In genomic region chr20:38673261-38673660, GRCh38 we compare ENCODE assay signal across 10 cellular contexts. TPM values are rescaled to one million over a fixed set of nuclear protein-coding genes. Genes with fewer than 3 reads are reported as not detected.
DNase-seq lines count a peak whose midpoint lies in the region; ATAC-seq and TF ChIP-seq lines count a peak whose summit lies in the region.
"Had no signal": no experiment of that assay in that cellular context is flagged by ENCODE, and none has a peak within 500 bp of the region (broad histone marks: within the 10 kb centered on the region; RNA-seq: fewer than 3 reads in every experiment).

No MANE protein-coding gene starts in this region.

- H3F3A ChIP-seq in smooth muscle cell (ENCODE audit: low read depth): no peaks in the 10 kb centered on the region

- POLR2A ChIA-PET in activated CD4-positive, alpha-beta memory T cell treated with anti-CD3 and anti-CD28 coated beads for 36 hours (lab: Charles Lee): no interaction called here

- no peak overlapping the region for H3K27ac ChIP-seq in smooth muscle cell (ENCODE audit: low read depth)
- no peak overlapping the region for H3K27ac ChIP-seq in adrenal gland

- no peaks in the 10 kb centered on the region for H3K36me3 Mint-ChIP-seq in activated T-cell treated with anti-CD3 and anti-CD28 coated beads, Interleukin-2, amount 50 U/mL, for 72 hours (ENCODE audit: insufficient read depth in 2 of 2)
- H3K36me3 Mint-ChIP-seq in activated CD4-positive, alpha-beta memory T cell treated with anti-CD3 and anti-CD28 coated beads for 36 hours: no peaks in the 10 kb centered on the region

- H3K4me1 ChIP-seq in smooth muscle cell (ENCODE audit: low read depth): no peaks in the 10 kb centered on the region
- H3K4me1 ChIP-seq in adrenal gland (replicated peaks in 1 of 2): peaks cover 9 to 10% of the 10 kb centered on the region in 2 donors

- H3K9ac ChIP-seq in smooth muscle cell (ENCODE audit: low read depth): no peak overlapping the region

- TF ChIP-seq CTCF in foreskin fibroblast (IDR thresholded peaks at IDR 0.05; ENCODE audit: low read depth, low read length) (no peak), smooth muscle cell (IDR thresholded peaks at IDR 0.05; ENCODE audit: borderline replicate concordance, insufficient read depth, poor library complexity, severe bottlenecking) (no peak), adrenal gland (IDR thresholded peaks at IDR 0.05) (no peak)

- H3K27ac Mint-ChIP-seq in activated T-cell treated with anti-CD3 and anti-CD28 coated beads, Interleukin-2, amount 50 U/mL, for 72 hours: no peak overlapping the region
- H3K27ac Mint-ChIP-seq in activated CD4-positive, alpha-beta memory T cell treated with anti-CD3 and anti-CD28 coated beads for 36 hours: no peak overlapping the region

- H3K79me2 ChIP-seq in smooth muscle cell (ENCODE audit: low read depth): no peaks in the 10 kb centered on the region

- H3K9me3 ChIP-seq in smooth muscle cell (replicated peaks; ENCODE audit: low read depth): no peaks in the 10 kb centered on the region
- H3K9me3 ChIP-seq in adrenal gland (replicated peaks in 1 of 3): no peaks in the 10 kb centered on the region

- peak overlapping the region; percentile 54 to 64 for H3K4me3 ChIP-seq in foreskin fibroblast (ENCODE audit: low read depth in 1 of 2, low read length in 2 of 2)
- H3K4me3 ChIP-seq in smooth muscle cell: peak overlapping the region; percentile 56
- no peak overlapping the region for H3K4me3 ChIP-seq in adrenal gland

- peak overlapping the region; percentile 90 for H3K4me2 ChIP-seq in smooth muscle cell

- no peak for TF ChIP-seq POLR2A in adrenal gland (IDR thresholded peaks at IDR 0.05)

- CTCF ChIA-PET in activated CD4-positive, alpha-beta memory T cell treated with anti-CD3 and anti-CD28 coated beads for 36 hours (lab: Charles Lee): interaction anchor here (2.7 kb wide), 1 partner anchor 14 kb away, joined by 12 read pairs; no protein-coding TSS in a partner anchor

- no peak for DNase-seq in activated T-cell treated with anti-CD3 and anti-CD28 coated beads, Interleukin-2, amount 50 U/mL, for 72 hours
- DNase-seq in activated T-cell treated with anti-CD3 and anti-CD28 coated beads for 4 hours (no peak), foreskin fibroblast (no peak), smooth muscle cell (lab: John Stamatoyannopoulos, UW; ENCODE audit: unreplicated experiment) (no peak), adrenal gland (no peak), NCI-H748 (lab: John Stamatoyannopoulos, UW; ENCODE audit: unreplicated experiment) (no peak)
- no peak for DNase-seq in activated CD4-positive, alpha-beta memory T cell treated with anti-CD3 and anti-CD28 coated beads for 36 hours

- no peak for ATAC-seq in activated T-cell treated with anti-CD3 and anti-CD28 coated beads, Interleukin-2, amount 50 U/mL, for 72 hours (replicated peaks in 1 of 2)
- no peak for ATAC-seq in HG02763 (IDR thresholded peaks at IDR 0.05; ENCODE audit: unreplicated experiment)

- peaks cover 50% of the 10 kb centered on the region for H3K27me3 Mint-ChIP-seq in activated T-cell treated with anti-CD3 and anti-CD28 coated beads, Interleukin-2, amount 50 U/mL, for 72 hours (ENCODE audit: low read depth)
- H3K27me3 Mint-ChIP-seq in activated CD4-positive, alpha-beta memory T cell treated with anti-CD3 and anti-CD28 coated beads for 36 hours: peaks cover 35% of the 10 kb centered on the region

- H3K36me3 ChIP-seq in smooth muscle cell (ENCODE audit: low read depth) (no peaks in the 10 kb centered on the region), adrenal gland (replicated peaks in 1 of 2) (no peaks in the 10 kb centered on the region)

- no peaks in the 10 kb centered on the region for H4K20me1 ChIP-seq in smooth muscle cell (ENCODE audit: low read depth)

- peak overlapping the region; percentile 90 to 92 for H3K4me3 Mint-ChIP-seq in activated T-cell treated with anti-CD3 and anti-CD28 coated beads, Interleukin-2, amount 50 U/mL, for 72 hours
- peak overlapping the region; percentile 75 for H3K4me3 Mint-ChIP-seq in activated CD4-positive, alpha-beta memory T cell treated with anti-CD3 and anti-CD28 coated beads for 36 hours

- peak overlapping the region; percentile 50 for H2AFZ ChIP-seq in smooth muscle cell (ENCODE audit: low read depth)

- H3K27me3 ChIP-seq in smooth muscle cell (ENCODE audit: low read depth): peaks cover 35% of the 10 kb centered on the region
- H3K27me3 ChIP-seq in adrenal gland: peaks cover 22% of the 10 kb centered on the region

- intact Hi-C loops in activated CD4-positive, alpha-beta memory T cell treated with anti-CD3 and anti-CD28 coated beads for 36 hours (cut with micrococcal nuclease): no loop called here
- intact Hi-C loops in adrenal gland (cut with DNase I): no loop called here

- no peaks in the 10 kb centered on the region for H3K9me3 Mint-ChIP-seq in activated T-cell treated with anti-CD3 and anti-CD28 coated beads, Interleukin-2, amount 50 U/mL, for 72 hours
- no peaks in the 10 kb centered on the region for H3K9me3 Mint-ChIP-seq in activated CD4-positive, alpha-beta memory T cell treated with anti-CD3 and anti-CD28 coated beads for 36 hours

- peaks cover 6% of the 10 kb centered on the region for H3K4me1 Mint-ChIP-seq in activated T-cell treated with anti-CD3 and anti-CD28 coated beads, Interleukin-2, amount 50 U/mL, for 72 hours (ENCODE audit: low read depth)
- peaks cover 7% of the 10 kb centered on the region for H3K4me1 Mint-ChIP-seq in activated CD4-positive, alpha-beta memory T cell treated with anti-CD3 and anti-CD28 coated beads for 36 hours (ENCODE audit: low read depth)

- 29% methylated on average over 5 of the region's 5 CpGs for WGBS in smooth muscle cell (ENCODE audit: low lambda C conversion rate)
- WGBS in adrenal gland, 4 donors: 47 to 49% (median 48%) methylated on average over 5 of the region's 5 CpGs

RNA-seq across cellular contexts. Expression of gene SLC32A1, which starts 51.0 kb away (rescaled TPM):
- under 1 TPM in 1 of 2 donors, not detected in 1; 0.12 TPM for total RNA-seq in activated T-cell treated with anti-CD3 and anti-CD28 coated beads, Interleukin-2, amount 50 U/mL, for 72 hours
- total RNA-seq in activated CD4-positive, alpha-beta memory T cell treated with anti-CD3 and anti-CD28 coated beads for 36 hours: not detected
- total RNA-seq in smooth muscle cell (not detected in 2 replicates), adrenal gland (not detected)
- polyA plus RNA-seq in smooth muscle cell (not detected in 2 replicates), adrenal gland (under 1 TPM in 1 of 3 donors, not detected in 2; 0.24 TPM)
- total RNA-seq: LHCN-M2, lung microvascular endothelial cell had no signal

Comparison
In these comparisons a context has a peak if more than half of its experiments do, and no peak if none do; other contexts are left out.
1. H3K4me3 ChIP-seq: peak in foreskin fibroblast (2 of 2) and smooth muscle cell (single experiment); none in adrenal gland (0 of 4).